ENCODE assay signal across 8 cellular contexts in the genomic region with DNA sequence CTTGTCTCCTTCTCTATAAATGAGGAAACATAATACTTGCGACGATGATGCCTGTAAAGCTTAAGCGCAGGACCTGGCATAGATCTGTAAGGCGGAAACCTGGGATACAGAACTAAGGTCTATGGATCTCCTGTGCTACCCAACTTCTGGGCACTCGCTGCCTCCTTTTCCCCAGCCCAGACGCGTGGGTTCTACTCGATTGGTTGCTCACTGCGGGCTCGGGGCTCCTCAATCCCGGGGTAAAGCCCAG. TPM values are rescaled to one million over a fixed set of nuclear protein-coding genes. Genes with fewer than 3 reads are reported as not detected.
DNase-seq lines count a peak whose midpoint lies in the region; FAIRE-seq and TF ChIP-seq lines count a peak whose summit lies in the region.

No MANE protein-coding gene starts in this region.

- peaks cover 48% of the 10 kb centered on the region for H3K4me1 Mint-ChIP-seq in activated CD4-positive, alpha-beta memory T cell treated with anti-CD3 and anti-CD28 coated beads, Interleukin-2, amount 10 ng/mL, durations not matched to agents 7 days and 5 days

- H3K27me3 Mint-ChIP-seq in activated CD4-positive, alpha-beta memory T cell treated with anti-CD3 and anti-CD28 coated beads, Interleukin-2, amount 10 ng/mL, durations not matched to agents 7 days and 5 days: no peaks in the 10 kb centered on the region

- peaks cover 38% of the 10 kb centered on the region for H3K36me3 Mint-ChIP-seq in activated CD4-positive, alpha-beta memory T cell treated with anti-CD3 and anti-CD28 coated beads, Interleukin-2, amount 10 ng/mL, durations not matched to agents 7 days and 5 days (ENCODE audit: low read depth)

- CTCF ChIA-PET in activated CD4-positive, alpha-beta memory T cell treated with anti-CD3 and anti-CD28 coated beads, Interleukin-2, amount 10 ng/mL, durations not matched to agents 7 days and 5 days (lab: Charles Lee): interaction anchor here (0.5 to 3.4 kb wide), 51 partner anchors 8 to 1040 kb away, joined by 3 to 59 read pairs (median 5); a partner anchor contains a TSS

- H3K36me3 ChIP-seq in HUES48 (ENCODE audit: control insufficient read depth, insufficient read depth, low read length): peaks cover 32% of the 10 kb centered on the region
- no peaks in the 10 kb centered on the region for H3K36me3 ChIP-seq in hepatocyte (replicated peaks; ENCODE audit: insufficient read depth, low read depth)
- H3K36me3 ChIP-seq in small intestine (ENCODE audit: control insufficient read depth in 2 of 2, insufficient read depth in 2 of 2, low read length in 2 of 2): peaks cover 12 to 14% of the 10 kb centered on the region in 2 donors

- no peaks in the 10 kb centered on the region for H3K9me2 ChIP-seq in hepatocyte (replicated peaks; ENCODE audit: insufficient read depth)

- peak overlapping the region; percentile 69 for H3K4me2 ChIP-seq in hepatocyte

- H3K9me3 ChIP-seq in HUES48 (ENCODE audit: control insufficient read depth, insufficient read depth, low read length) (no peaks in the 10 kb centered on the region), hepatocyte (ENCODE audit: low read depth) (no peaks in the 10 kb centered on the region), small intestine (ENCODE audit: control insufficient read depth, low read depth) (no peaks in the 10 kb centered on the region)

- H4K20me1 ChIP-seq in hepatocyte (ENCODE audit: insufficient read depth, poor library complexity, severe bottlenecking): no peaks in the 10 kb centered on the region

- peaks cover 3% of the 10 kb centered on the region; the same call in 1 of the 2 replicates for H3K4me1 ChIP-seq in HUES48 (ENCODE audit: control insufficient read depth, insufficient read depth, low read length)
- no peaks in the 10 kb centered on the region for H3K4me1 ChIP-seq in hepatocyte (ENCODE audit: insufficient read depth)
- H3K4me1 ChIP-seq in small intestine (ENCODE audit: control insufficient read depth in 2 of 2, insufficient read depth in 1 of 2, low read depth in 1 of 2, low read length in 1 of 2): peaks cover 4 to 7% of the 10 kb centered on the region in 2 donors

- H3K27ac ChIP-seq in HUES48 (ENCODE audit: low read depth, low read length): peak overlapping the region; percentile 30
- peak overlapping the region; percentile 82 for H3K27ac ChIP-seq in hepatocyte
- H3K27ac ChIP-seq in small intestine (ENCODE audit: low read depth in 1 of 2, low read length in 1 of 2): peak overlapping the region; percentile 88 to 96

- H3K4me3 ChIP-seq in HUES48 (ENCODE audit: low read depth, low read length) (peak overlapping the region; percentile 87), hepatocyte (peak overlapping the region; percentile 24), small intestine (ENCODE audit: low read depth in 1 of 2, low read length in 2 of 2) (peak overlapping the region; percentile 54 to 98)

- peak overlapping the region; percentile 58 for H2AFZ ChIP-seq in hepatocyte

- H3K9me3 Mint-ChIP-seq in activated CD4-positive, alpha-beta memory T cell treated with anti-CD3 and anti-CD28 coated beads, Interleukin-2, amount 10 ng/mL, durations not matched to agents 7 days and 5 days: no peaks in the 10 kb centered on the region

- H3K27ac Mint-ChIP-seq in activated CD4-positive, alpha-beta memory T cell treated with anti-CD3 and anti-CD28 coated beads, Interleukin-2, amount 10 ng/mL, durations not matched to agents 7 days and 5 days: peak overlapping the region; percentile 88

- peak; percentile 42 for DNase-seq in NCI-H1436 (lab: John Stamatoyannopoulos, UW)
- DNase-seq in NCI-H1436 treated with DMSO at 0.1 percent for 48 hours (lab: John Stamatoyannopoulos, UW): no peak
- no peak for DNase-seq in activated CD4-positive, alpha-beta memory T cell treated with anti-CD3 and anti-CD28 coated beads, Interleukin-2, amount 10 ng/mL, durations not matched to agents 7 days and 5 days
- no peak for DNase-seq in hepatocyte (ENCODE audit: low spot score)
- no peak for DNase-seq in small intestine
- no peak for DNase-seq in NCI-H2227 treated with DMSO at 0.1 percent for 48 hours (lab: John Stamatoyannopoulos, UW)
- DNase-seq in GM19240 (ENCODE audit: insufficient read length, low spot score): no peak

- TF ChIP-seq CTCF in hepatocyte (IDR thresholded peaks at IDR 0.05; ENCODE audit: poor library complexity): no peak

- FAIRE-seq in small intestine (lab: Jason Lieb, UNC): no peak

- POLR2A ChIA-PET in activated CD4-positive, alpha-beta memory T cell treated with anti-CD3 and anti-CD28 coated beads, Interleukin-2, amount 10 ng/mL, durations not matched to agents 7 days and 5 days (lab: Charles Lee): interaction anchor here (0.9 to 3.8 kb wide), 28 partner anchors 8 to 294 kb away, joined by 3 to 54 read pairs (median 5); a partner anchor contains a TSS

- WGBS in hepatocyte (ENCODE audit: low lambda C conversion rate, missing lambda C conversion rate): 11% methylated on average over 11 of the region's 11 CpGs
- 0 to 3% (median 2%) methylated on average over 11 of the region's 11 CpGs for WGBS in small intestine, 3 donors

- H3K27me3 ChIP-seq in HUES48 (ENCODE audit: control insufficient read depth, insufficient read depth, low read length) (no peaks in the 10 kb centered on the region), hepatocyte (no peaks in the 10 kb centered on the region), small intestine (ENCODE audit: control insufficient read depth in 2 of 2, insufficient read depth in 2 of 2, low read length in 2 of 2) (no peaks in the 10 kb centered on the region)

- H3K9ac ChIP-seq in HUES48 (ENCODE audit: low read depth, low read length): peak overlapping the region; percentile 53

- H3K79me2 ChIP-seq in hepatocyte: peaks cover 28% of the 10 kb centered on the region

- peak overlapping the region; percentile 89 for H3K4me3 Mint-ChIP-seq in activated CD4-positive, alpha-beta memory T cell treated with anti-CD3 and anti-CD28 coated beads, Interleukin-2, amount 10 ng/mL, durations not matched to agents 7 days and 5 days

RNA-seq across cellular contexts. Expression of a gene that starts 0.6 kb away (rescaled TPM):
- 10 to 100 TPM; 96.4 to 97.6 TPM for total RNA-seq in activated CD4-positive, alpha-beta memory T cell treated with anti-CD3 and anti-CD28 coated beads, Interleukin-2, amount 10 ng/mL, durations not matched to agents 7 days and 5 days
- total RNA-seq in hepatocyte: 81.5 and 85.4 TPM in 2 replicates
- polyA plus RNA-seq in hepatocyte (94.7 and 99.3 TPM in 2 replicates), small intestine (100 to 1,000 TPM in 1 of 3 donors, 10 to 100 TPM in 2; 84.1 to 111 (median 99.2) TPM)

RNA-seq across cellular contexts. Expression of a gene that starts 26.5 kb away (rescaled TPM):
- 1 to 10 TPM; 6.3 to 7.5 TPM for total RNA-seq in activated CD4-positive, alpha-beta memory T cell treated with anti-CD3 and anti-CD28 coated beads, Interleukin-2, amount 10 ng/mL, durations not matched to agents 7 days and 5 days
- 1.6 and 1.8 TPM in 2 replicates for total RNA-seq in hepatocyte
- polyA plus RNA-seq in hepatocyte (1.1 and 1.7 TPM in 2 replicates), small intestine (1 to 10 TPM in 1 of 3 donors, under 1 TPM in 2; under 0.01 to 1.2 (median 0.67) TPM)

RNA-seq across cellular contexts. Expression of a gene that starts 35.9 kb away (rescaled TPM):
- total RNA-seq in activated CD4-positive, alpha-beta memory T cell treated with anti-CD3 and anti-CD28 coated beads, Interleukin-2, amount 10 ng/mL, durations not matched to agents 7 days and 5 days: 1 to 10 TPM in 1 of 2 experiments, under 1 TPM in 1; 0.65 to 1.4 TPM
- total RNA-seq in hepatocyte: 31.2 and 48.2 TPM in 2 replicates
- polyA plus RNA-seq in hepatocyte (2.4 and 3.1 TPM in 2 replicates), small intestine (100 to 1,000 TPM in 1 of 3 donors, 10 to 100 TPM in 2; 17.0 to 139 (median 23.5) TPM)

Comparison
In these comparisons a context has a peak if more than half of its experiments do, and no peak if none do; other contexts are left out.
1. H3K27ac ChIP-seq: peak in every context shown above with its lines; median percentile 92 in small intestine; 82 in hepatocyte; 30 in HUES48.
2. H3K4me3 ChIP-seq: peak in every context shown above with its lines; median percentile 87 in HUES48; 76 in small intestine; 24 in hepatocyte.
3. RNA of a gene that starts 35.9 kb away (total RNA-seq): 31.2 to 48.2 TPM in hepatocyte; 0.65 to 1.4 TPM in activated CD4-positive, alpha-beta memory T cell treated with anti-CD3 and anti-CD28 coated beads, Interleukin-2, amount 10 ng/mL, durations not matched to agents 7 days and 5 days; every median in the first group is over 10 times any median in the second.